1 cellular context compared by ENCODE assay signal in genomic region chr7:150322833-150323681, GRCh38.
TF ChIP-seq lines count a peak whose summit lies in the region.

Gene ACTR3C, minus strand, starts transcription at chr7:150323545. Its CDS starts 28,249 bp downstream, at chr7:150295296.
Gene LRRC61, plus strand, starts transcription at chr7:150323355. Its CDS starts 13,507 bp downstream, at chr7:150336862.

TF ChIP-seq in HepG2, 621 proteins besides CTCF, POLR2A, EP300 and RAD21 (continued from another document and continues in another):
- no peak for TF ChIP-seq USF2 (IDR thresholded peaks at IDR 0.05; ENCODE audit: low read depth, low read length)
- no peak for TF ChIP-seq USF2 (CRISPR knock-in tag; IDR thresholded peaks at IDR 0.05; ENCODE audit: borderline replicate concordance)
- TF ChIP-seq ZNF761 (CRISPR knock-in tag; conservative IDR thresholded peaks at IDR 0.05), result peak; percentile 73; the same call in 1 of the 2 replicates
- peak; percentile 82 for TF ChIP-seq HNF1B (CRISPR knock-in tag; IDR thresholded peaks at IDR 0.05)
- TF ChIP-seq EED (CRISPR knock-in tag; IDR thresholded peaks at IDR 0.05), result peak; percentile 79
- no peak for TF ChIP-seq MIXL1 (CRISPR knock-in tag; IDR thresholded peaks at IDR 0.05)
- 0 out of 2 replicates have a peak, but pooled peaks have one; percentile 35 for TF ChIP-seq ZNF550 (CRISPR knock-in tag; IDR thresholded peaks at IDR 0.05; ENCODE audit: borderline replicate concordance)
- TF ChIP-seq HIVEP1 (CRISPR knock-in tag; IDR thresholded peaks at IDR 0.05), result peak; percentile 62
- no peak for TF ChIP-seq SNRNP70 (IDR thresholded peaks at IDR 0.05; ENCODE audit: low read depth, low read length)
- TF ChIP-seq IRF2 (CRISPR knock-in tag; IDR thresholded peaks at IDR 0.05), result peak; percentile 79; the same call in 1 of the 2 replicates
- peak; percentile 63 for TF ChIP-seq MXD3 (CRISPR knock-in tag; IDR thresholded peaks at IDR 0.05)
- TF ChIP-seq GLMP (CRISPR knock-in tag; IDR thresholded peaks at IDR 0.05; ENCODE audit: borderline replicate concordance), result no peak
- TF ChIP-seq ZFP41 (CRISPR knock-in tag; IDR thresholded peaks at IDR 0.05; ENCODE audit: borderline replicate concordance), result no peak
- TF ChIP-seq TFE3 (CRISPR knock-in tag; IDR thresholded peaks at IDR 0.05), result no peak; the same call in 1 of the 2 replicates
- TF ChIP-seq CEBPG (CRISPR knock-in tag; IDR thresholded peaks at IDR 0.05), result peak; percentile 31
- peak; percentile 92 for TF ChIP-seq ZNF33A (CRISPR knock-in tag; IDR thresholded peaks at IDR 0.05; ENCODE audit: borderline replicate concordance)
- peak; percentile 100 for TF ChIP-seq ZBTB7B (CRISPR knock-in tag; IDR thresholded peaks at IDR 0.05)
- TF ChIP-seq PHF20 (CRISPR knock-in tag; IDR thresholded peaks at IDR 0.05), result peak; percentile 73
- TF ChIP-seq U2AF2 (IDR thresholded peaks at IDR 0.05; ENCODE audit: low read depth, low read length), result no peak
- TF ChIP-seq ZNF709 (CRISPR knock-in tag; IDR thresholded peaks at IDR 0.05), result peak; percentile 61; the same call in 1 of the 2 replicates
- no peak for TF ChIP-seq ZNF746 (CRISPR knock-in tag; IDR thresholded peaks at IDR 0.05)
- TF ChIP-seq PHB2 (IDR thresholded peaks at IDR 0.05; ENCODE audit: partially characterized antibody), result no peak
- TF ChIP-seq ZNF878 (CRISPR knock-in tag; IDR thresholded peaks at IDR 0.05), result no peak
- peak; percentile 81; the same call in 1 of the 2 replicates for TF ChIP-seq TERF1 (CRISPR knock-in tag; IDR thresholded peaks at IDR 0.05)
- 0 out of 2 replicates have a peak, but pooled peaks have one; percentile 25 for TF ChIP-seq ZNF557 (CRISPR knock-in tag; IDR thresholded peaks at IDR 0.05)
- TF ChIP-seq ZNF34 (CRISPR knock-in tag; IDR thresholded peaks at IDR 0.05; ENCODE audit: borderline replicate concordance), result no peak
- TF ChIP-seq HBP1 (CRISPR knock-in tag; IDR thresholded peaks at IDR 0.05; ENCODE audit: low read depth), result no peak
- TF ChIP-seq ZNF562 (CRISPR knock-in tag; IDR thresholded peaks at IDR 0.05; ENCODE audit: borderline replicate concordance), result no peak
- peak; percentile 85 for TF ChIP-seq ZBTB26 (CRISPR knock-in tag; IDR thresholded peaks at IDR 0.05; ENCODE audit: borderline replicate concordance)
- peak; percentile 89 for TF ChIP-seq THAP9 (CRISPR knock-in tag; IDR thresholded peaks at IDR 0.05; ENCODE audit: borderline replicate concordance)
- no peak for TF ChIP-seq DDIT3 (CRISPR knock-in tag; IDR thresholded peaks at IDR 0.05)
- no peak for TF ChIP-seq NFIB (CRISPR knock-in tag; IDR thresholded peaks at IDR 0.05; ENCODE audit: borderline replicate concordance)
- no peak for TF ChIP-seq SIN3B (IDR thresholded peaks at IDR 0.05; ENCODE audit: low read length)
- no peak for TF ChIP-seq TRIM24 (CRISPR knock-in tag; IDR thresholded peaks at IDR 0.05)
- peak; percentile 67; the same call in 1 of the 2 replicates for TF ChIP-seq JUN (CRISPR knock-in tag; IDR thresholded peaks at IDR 0.05)
- TF ChIP-seq ZNF782 (CRISPR knock-in tag; IDR thresholded peaks at IDR 0.05; ENCODE audit: borderline replicate concordance), result no peak
- TF ChIP-seq ZBTB25 (CRISPR knock-in tag; IDR thresholded peaks at IDR 0.05), result peak; percentile 68; the same call in 1 of the 2 replicates
- peak; percentile 78; the same call in 1 of the 2 replicates for TF ChIP-seq FOXK1 (CRISPR knock-in tag; IDR thresholded peaks at IDR 0.05; ENCODE audit: borderline replicate concordance, low read depth)
- TF ChIP-seq ASH2L (IDR thresholded peaks at IDR 0.05; ENCODE audit: insufficient read length, low read depth, low read length), result peak; percentile 25
- peak; percentile 62; the same call in 1 of the 2 replicates for TF ChIP-seq MTF1 (CRISPR knock-in tag; IDR thresholded peaks at IDR 0.05)
- peak; percentile 93 for TF ChIP-seq HES4 (CRISPR knock-in tag; IDR thresholded peaks at IDR 0.05; ENCODE audit: borderline replicate concordance)
- 0 out of 2 replicates have a peak, but pooled peaks have one; percentile 59 for TF ChIP-seq ZNF484 (CRISPR knock-in tag; IDR thresholded peaks at IDR 0.05; ENCODE audit: borderline replicate concordance, low read depth)
- peak; percentile 46; the same call in 1 of the 2 replicates for TF ChIP-seq AKAP8 (CRISPR knock-in tag; IDR thresholded peaks at IDR 0.05)
- TF ChIP-seq GMEB2 (CRISPR knock-in tag; IDR thresholded peaks at IDR 0.05; ENCODE audit: low read depth), result no peak
- peak; percentile 95 for TF ChIP-seq KDM3A (CRISPR knock-in tag; IDR thresholded peaks at IDR 0.05; ENCODE audit: low read depth)
- no peak for TF ChIP-seq PRPF4 (IDR thresholded peaks at IDR 0.05; ENCODE audit: low read depth, low read length, poor library complexity, severe bottlenecking)
